19 cellular contexts compared by ENCODE assay signal in genomic region chr12:56061982-56062381, GRCh38.
"Had no signal": no experiment of that assay in that cellular context is flagged by ENCODE, and none has a peak within 500 bp of the region (broad histone marks: within the 10 kb centered on the region; RNA-seq: fewer than 3 reads in every experiment).

No MANE protein-coding gene starts in this region.

- H3K4me1 Mint-ChIP-seq: nephron progenitor cell; stimulated activated memory B cell treated with anti-CD40 and anti-IgM and Interleukin-4, amounts not matched to agents 10 μg/mL and 1 μg/mL and 100 μg/mL, for 72 hours; WTC11 had no signal

- ATAC-seq: activated T-helper 17 cell treated with anti-CD3 and anti-CD28 coated beads, Interleukin-2, amount 50 U/mL, for 72 hours; left colon; mucosa of descending colon; stimulated activated memory B cell treated with anti-CD40 and anti-IgM and Interleukin-4, amounts not matched to agents 10 μg/mL and 1 μg/mL and 100 μg/mL, for 72 hours; WTC11 had no signal

- H3K27ac ChIP-seq: coronary artery, parathyroid adenoma, sigmoid colon, transverse colon had no signal

- H3K27me3 Mint-ChIP-seq: activated naive CD8-positive, alpha-beta T cell treated with anti-CD3 and anti-CD28 coated beads for 36 hours; activated T-cell treated with anti-CD3 and anti-CD28 coated beads, Interleukin-2, amount 50 U/mL, for 24 hours; activated T-helper 17 cell treated with anti-CD3 and anti-CD28 coated beads, Interleukin-2, amount 50 U/mL, for 72 hours had no signal

- H3K9me3 ChIP-seq: mucosa of descending colon, sigmoid colon, transverse colon had no signal

- H3K4me3 ChIP-seq: coronary artery, mucosa of descending colon, sigmoid colon, smooth muscle cell, transverse colon had no signal

- H3K9ac ChIP-seq: parathyroid adenoma had no signal

- H3K79me2 ChIP-seq: parathyroid adenoma had no signal

- H3K4me2 ChIP-seq: smooth muscle cell had no signal

- DNase-seq: activated CD8-positive, alpha-beta memory T cell treated with anti-CD3 and anti-CD28 coated beads, Interleukin-2, amount 50 U/mL, for 4 hours; activated naive CD4-positive, alpha-beta T cell treated with Interleukin-2 at 50 U/mL for 16 hours; activated naive CD8-positive, alpha-beta T cell treated with anti-CD3 and anti-CD28 coated beads for 36 hours; activated T-cell treated with anti-CD3 and anti-CD28 coated beads, Interleukin-2, amount 50 U/mL, for 24 hours; left colon; mesenchymal stem cell; mucosa of descending colon; nephron progenitor cell; sigmoid colon; stimulated activated CD4-positive, alpha-beta T cell treated with anti-CD3 and anti-CD28 coated beads, Interleukin-15, amount 100 ng/mL, for 24 hours; T1000; transverse colon had no signal

- H3K27ac Mint-ChIP-seq: activated T-cell treated with anti-CD3 and anti-CD28 coated beads, Interleukin-2, amount 50 U/mL, for 24 hours; activated T-helper 17 cell treated with anti-CD3 and anti-CD28 coated beads, Interleukin-2, amount 50 U/mL, for 72 hours; nephron progenitor cell; stimulated activated memory B cell treated with anti-CD40 and anti-IgM and Interleukin-4, amounts not matched to agents 10 μg/mL and 1 μg/mL and 100 μg/mL, for 72 hours; T-helper 1 cell treated with Interleukin-12 subunit alpha and Interleukin-12 subunit beta and Interleukin-4 antibody, amounts not matched to agents 30 μg/mL and 1 μg/mL, for 36 hours; WTC11 had no signal

- H3K4me3 Mint-ChIP-seq: activated naive CD8-positive, alpha-beta T cell treated with anti-CD3 and anti-CD28 coated beads for 36 hours; activated T-cell treated with anti-CD3 and anti-CD28 coated beads, Interleukin-2, amount 50 U/mL, for 24 hours; activated T-helper 17 cell treated with anti-CD3 and anti-CD28 coated beads, Interleukin-2, amount 50 U/mL, for 72 hours; nephron progenitor cell; stimulated activated memory B cell treated with anti-CD40 and anti-IgM and Interleukin-4, amounts not matched to agents 10 μg/mL and 1 μg/mL and 100 μg/mL, for 72 hours; T-helper 1 cell treated with Interleukin-12 subunit alpha and Interleukin-12 subunit beta and Interleukin-4 antibody, amounts not matched to agents 30 μg/mL and 1 μg/mL, for 36 hours; WTC11 had no signal

- H3K36me3 ChIP-seq: sigmoid colon, transverse colon had no signal

- H3K9me3 Mint-ChIP-seq: activated naive CD8-positive, alpha-beta T cell treated with anti-CD3 and anti-CD28 coated beads for 36 hours; activated T-cell treated with anti-CD3 and anti-CD28 coated beads, Interleukin-2, amount 50 U/mL, for 24 hours; activated T-helper 17 cell treated with anti-CD3 and anti-CD28 coated beads, Interleukin-2, amount 50 U/mL, for 72 hours; nephron progenitor cell; stimulated activated memory B cell treated with anti-CD40 and anti-IgM and Interleukin-4, amounts not matched to agents 10 μg/mL and 1 μg/mL and 100 μg/mL, for 72 hours; T-helper 1 cell treated with Interleukin-12 subunit alpha and Interleukin-12 subunit beta and Interleukin-4 antibody, amounts not matched to agents 30 μg/mL and 1 μg/mL, for 36 hours; WTC11 had no signal

- H3K27me3 ChIP-seq: sigmoid colon, transverse colon had no signal

- H3K36me3 Mint-ChIP-seq: activated naive CD8-positive, alpha-beta T cell treated with anti-CD3 and anti-CD28 coated beads for 36 hours; stimulated activated memory B cell treated with anti-CD40 and anti-IgM and Interleukin-4, amounts not matched to agents 10 μg/mL and 1 μg/mL and 100 μg/mL, for 72 hours; WTC11 had no signal

- H2AFZ ChIP-seq: parathyroid adenoma had no signal

- H3K4me1 ChIP-seq: parathyroid adenoma, sigmoid colon, transverse colon had no signal
